Comparison of ENCODE assay signal across 19 cellular contexts in genomic region chr11:38060930-38061329, GRCh38.
"Had no signal": no experiment of that assay in that cellular context is flagged by ENCODE, and none has a peak within 500 bp of the region (broad histone marks: within the 10 kb centered on the region; RNA-seq: fewer than 3 reads in every experiment).

No MANE protein-coding gene starts in this region.

- ATAC-seq: body of pancreas; left cardiac atrium; psoas muscle; stimulated activated naive B cell treated with anti-CD40 and anti-IgM and Interleukin-4, amounts not matched to agents 10 μg/mL and 1 μg/mL and 100 μg/mL, for 72 hours; T-cell had no signal

- H3K9me3 Mint-ChIP-seq: nephron progenitor cell had no signal

- H3K4me3 Mint-ChIP-seq: activated naive CD4-positive, alpha-beta T cell treated with anti-CD3 and anti-CD28 coated beads, Interleukin-2, amount 10 ng/mL, durations not matched to agents 7 days and 5 days; central memory CD8-positive, alpha-beta T cell; nephron progenitor cell; stimulated activated naive B cell treated with anti-CD40 and anti-IgM and Interleukin-4, amounts not matched to agents 10 μg/mL and 1 μg/mL and 100 μg/mL, for 72 hours; T-cell had no signal

- H3K4me1 ChIP-seq: body of pancreas, psoas muscle, sigmoid colon, transverse colon had no signal

- H3K27me3 ChIP-seq: body of pancreas, sigmoid colon, transverse colon had no signal

- H3K4me1 Mint-ChIP-seq: activated naive CD4-positive, alpha-beta T cell treated with anti-CD3 and anti-CD28 coated beads, Interleukin-2, amount 10 ng/mL, durations not matched to agents 7 days and 5 days; central memory CD8-positive, alpha-beta T cell; nephron progenitor cell; stimulated activated naive B cell treated with anti-CD40 and anti-IgM and Interleukin-4, amounts not matched to agents 10 μg/mL and 1 μg/mL and 100 μg/mL, for 72 hours; T-cell had no signal

- H3K9me3 ChIP-seq: body of pancreas, psoas muscle, sigmoid colon, transverse colon had no signal

- H3K36me3 Mint-ChIP-seq: activated naive CD4-positive, alpha-beta T cell treated with anti-CD3 and anti-CD28 coated beads, Interleukin-2, amount 10 ng/mL, durations not matched to agents 7 days and 5 days; stimulated activated naive B cell treated with anti-CD40 and anti-IgM and Interleukin-4, amounts not matched to agents 10 μg/mL and 1 μg/mL and 100 μg/mL, for 72 hours; T-cell had no signal

- H3K27ac Mint-ChIP-seq: activated naive CD4-positive, alpha-beta T cell treated with anti-CD3 and anti-CD28 coated beads, Interleukin-2, amount 10 ng/mL, durations not matched to agents 7 days and 5 days; activated T-helper 2 cell treated with anti-CD3 and anti-CD28 coated beads, Interferon-gamma antibody, Interleukin-2, Interleukin-4, amounts not matched to agents 10 μg/mL and 5 μg/mL and 100 μg/mL, durations not matched to agents 14 hours and 24 hours and 36 hours; nephron progenitor cell; stimulated activated naive B cell treated with anti-CD40 and anti-IgM and Interleukin-4, amounts not matched to agents 10 μg/mL and 1 μg/mL and 100 μg/mL, for 72 hours; T-cell had no signal

- H3K36me3 ChIP-seq: sigmoid colon, transverse colon had no signal

- H3K27ac ChIP-seq: body of pancreas, psoas muscle, sigmoid colon, transverse colon had no signal

- H3K4me3 ChIP-seq: body of pancreas, lung, psoas muscle, sigmoid colon, transverse colon had no signal

- H3K27me3 Mint-ChIP-seq: activated naive CD4-positive, alpha-beta T cell treated with anti-CD3 and anti-CD28 coated beads, Interleukin-2, amount 10 ng/mL, durations not matched to agents 7 days and 5 days; central memory CD8-positive, alpha-beta T cell; stimulated activated naive B cell treated with anti-CD40 and anti-IgM and Interleukin-4, amounts not matched to agents 10 μg/mL and 1 μg/mL and 100 μg/mL, for 72 hours; T-cell had no signal

- DNase-seq: activated CD4-positive, alpha-beta T cell treated with anti-CD3 and anti-CD28 coated beads, Interleukin-2, amount 50 U/mL, for 1 hour; activated CD4-positive, CD25-positive, alpha-beta regulatory T cell; activated naive CD4-positive, alpha-beta T cell treated with anti-CD3 and anti-CD28 coated beads, Interleukin-2, amount 10 ng/mL, durations not matched to agents 7 days and 5 days; activated T-cell treated with anti-CD3 and anti-CD28 coated beads for 4 hours; body of pancreas; effector memory CD4-positive, alpha-beta T cell; hypothalamus; left cardiac atrium; nephron progenitor cell; psoas muscle; sigmoid colon; stimulated activated CD4-positive, alpha-beta T cell treated with anti-CD3 and anti-CD28 coated beads, Interleukin-2, amount 100 ng/mL, for 24 hours; stimulated activated naive B cell treated with anti-CD40 and anti-IgM and Interleukin-4, amounts not matched to agents 10 μg/mL and 1 μg/mL and 100 μg/mL, for 72 hours; substantia nigra; T-cell; transverse colon had no signal
